ENCODE assay signal across 13 cellular contexts in genomic region chr20:49656304-49656703, GRCh38. TPM values are rescaled to one million over a fixed set of nuclear protein-coding genes. Genes with fewer than 3 reads are reported as not detected.
DNase-seq lines count a peak whose midpoint lies in the region; ATAC-seq and TF ChIP-seq lines count a peak whose summit lies in the region.
"Had no signal": no experiment of that assay in that cellular context is flagged by ENCODE, and none has a peak within 500 bp of the region (broad histone marks: within the 10 kb centered on the region; RNA-seq: fewer than 3 reads in every experiment).

No MANE protein-coding gene starts in this region.

- H3K27me3 Mint-ChIP-seq in stimulated activated naive B cell treated with anti-CD40 and anti-IgM and Interleukin-4, amounts not matched to agents 10 μg/mL and 1 μg/mL and 100 μg/mL, for 72 hours, result no peaks in the 10 kb centered on the region
- H3K27me3 Mint-ChIP-seq in type B pancreatic cell (no peaks in the 10 kb centered on the region), Caco-2 (ENCODE audit: insufficient read depth, unreplicated experiment) (no peaks in the 10 kb centered on the region)
- H3K27me3 Mint-ChIP-seq in effector memory CD8-positive, alpha-beta T cell, result no peaks in the 10 kb centered on the region

- H3K4me3 Mint-ChIP-seq in stimulated activated naive B cell treated with anti-CD40 and anti-IgM and Interleukin-4, amounts not matched to agents 10 μg/mL and 1 μg/mL and 100 μg/mL, for 72 hours, result no peak overlapping the region
- no peak overlapping the region for H3K4me3 Mint-ChIP-seq in type B pancreatic cell
- H3K4me3 Mint-ChIP-seq in effector memory CD8-positive, alpha-beta T cell, result no peak overlapping the region
- no peak overlapping the region for H3K4me3 Mint-ChIP-seq in Caco-2 (ENCODE audit: unreplicated experiment)

- H3K9me3 ChIP-seq in HEK293 (ENCODE audit: control insufficient read depth, insufficient read depth, low read depth, low read length) (no peaks in the 10 kb centered on the region), Caco-2 (no peaks in the 10 kb centered on the region)
- H3K9me3 ChIP-seq: esophagus muscularis mucosa had no signal

- peak overlapping the region; percentile 27 for H3K27ac Mint-ChIP-seq in stimulated activated naive B cell treated with anti-CD40 and anti-IgM and Interleukin-4, amounts not matched to agents 10 μg/mL and 1 μg/mL and 100 μg/mL, for 72 hours
- H3K27ac Mint-ChIP-seq in type B pancreatic cell (no peak overlapping the region), Caco-2 (ENCODE audit: unreplicated experiment) (no peak overlapping the region)
- peak overlapping the region in 1 of 2 donors; percentile 30 for H3K27ac Mint-ChIP-seq in effector memory CD8-positive, alpha-beta T cell
- H3K27ac Mint-ChIP-seq: activated T-helper 2 cell treated with anti-CD3 and anti-CD28 coated beads, Interferon-gamma antibody, Interleukin-2, Interleukin-4, amounts not matched to agents 10 μg/mL and 5 μg/mL and 100 μg/mL, durations not matched to agents 14 hours and 24 hours and 36 hours had no signal

- peak; percentile 75 for DNase-seq in NCI-H774 (lab: John Stamatoyannopoulos, UW)
- peak; percentile 20 for DNase-seq in fibroblast of the aortic adventitia (ENCODE audit: low read depth)
- no peak for DNase-seq in stimulated activated naive B cell treated with anti-CD40 and anti-IgM and Interleukin-4, amounts not matched to agents 10 μg/mL and 1 μg/mL and 100 μg/mL, for 72 hours
- DNase-seq in GDM1 (lab: John Stamatoyannopoulos, UW), result no peak
- no peak for DNase-seq in type B pancreatic cell (ENCODE audit: extremely low spot score, unreplicated experiment)
- DNase-seq in effector memory CD8-positive, alpha-beta T cell, result no peak
- DNase-seq in Caco-2, result no peak
- DNase-seq: COR-L47; stimulated activated CD4-positive, alpha-beta T cell treated with anti-CD3 and anti-CD28 coated beads, Interleukin-2, amount 100 ng/mL, for 24 hours; stimulated activated naive CD4-positive, alpha-beta T cell treated with Interleukin-2 at 50 U/mL for 16 hours had no signal

- H3K4me1 ChIP-seq in HEK293 (ENCODE audit: control insufficient read depth, insufficient read depth, low read length) (peaks cover 25% of the 10 kb centered on the region), Caco-2 (peaks cover 2% of the 10 kb centered on the region; the same call in 1 of the 2 replicates)

- peaks cover 5 to 43% of the 10 kb centered on the region in 2 experiments; a peak in 2 of 3 replicates for H3K36me3 ChIP-seq in HEK293 (ENCODE audit: control insufficient read depth in 2 of 2, insufficient read depth in 1 of 2, low read length in 2 of 2)
- peaks cover 13% of the 10 kb centered on the region for H3K36me3 ChIP-seq in Caco-2 (ENCODE audit: control insufficient read depth, insufficient read depth, low read length)

- CTCF ChIA-PET in HEK293 (lab: Yijun Ruan, JAX) (interaction anchor here (0.5 kb wide), 1 partner anchor 194 kb away, joined by 4 read pairs; no protein-coding TSS in a partner anchor), Caco-2 (lab: Charles Lee) (no interaction called here)

- no peak for ATAC-seq in stimulated activated naive B cell treated with anti-CD40 and anti-IgM and Interleukin-4, amounts not matched to agents 10 μg/mL and 1 μg/mL and 100 μg/mL, for 72 hours (replicated peaks)
- ATAC-seq in effector memory CD8-positive, alpha-beta T cell (replicated peaks), result no peak

- POLR2A ChIA-PET in HEK293 (lab: Yijun Ruan, JAX), result no interaction called here
- POLR2A ChIA-PET in Caco-2 (lab: Charles Lee), result no interaction called here

- intact Hi-C loops in Caco-2 (cut with micrococcal nuclease; ENCODE audit: unreplicated experiment), result no loop called here

- TF ChIP-seq CTCF in HEK293 (tag by site-specific recombination; IDR thresholded peaks at IDR 0.05), result no peak
- no peak for TF ChIP-seq CTCF in fibroblast of the aortic adventitia (IDR thresholded peaks at IDR 0.05; ENCODE audit: insufficient read depth, low read length)
- TF ChIP-seq CTCF in type B pancreatic cell (conservative IDR thresholded peaks at IDR 0.05), result no peak
- TF ChIP-seq CTCF in Caco-2 (IDR thresholded peaks at IDR 0.05; ENCODE audit: insufficient read depth in 1 of 2, low read depth in 1 of 2, low read length in 1 of 2, severe bottlenecking in 1 of 2, unreplicated experiment in 1 of 2), result no peak

- peaks cover 0 to 2% of the 10 kb centered on the region in 2 donors for H3K9me3 Mint-ChIP-seq in stimulated activated naive B cell treated with anti-CD40 and anti-IgM and Interleukin-4, amounts not matched to agents 10 μg/mL and 1 μg/mL and 100 μg/mL, for 72 hours
- H3K9me3 Mint-ChIP-seq in type B pancreatic cell (no peaks in the 10 kb centered on the region), Caco-2 (ENCODE audit: unreplicated experiment) (no peaks in the 10 kb centered on the region)
- H3K9me3 Mint-ChIP-seq in effector memory CD8-positive, alpha-beta T cell, result no peaks in the 10 kb centered on the region
- H3K9me3 Mint-ChIP-seq: activated T-helper 2 cell treated with anti-CD3 and anti-CD28 coated beads, Interferon-gamma antibody, Interleukin-2, Interleukin-4, amounts not matched to agents 10 μg/mL and 5 μg/mL and 100 μg/mL, durations not matched to agents 14 hours and 24 hours and 36 hours had no signal

- no peak overlapping the region for H3K27ac ChIP-seq in HEK293 (ENCODE audit: extremely low read depth, low read depth, low read length)

- BruUV-seq in Caco-2 (replicated peaks; lab: Mats Ljungman, UMichigan), result no TSS peak

- peaks cover 13 to 32% of the 10 kb centered on the region in 2 donors for H3K4me1 Mint-ChIP-seq in stimulated activated naive B cell treated with anti-CD40 and anti-IgM and Interleukin-4, amounts not matched to agents 10 μg/mL and 1 μg/mL and 100 μg/mL, for 72 hours
- H3K4me1 Mint-ChIP-seq in type B pancreatic cell (ENCODE audit: unreplicated experiment), result peaks cover 6% of the 10 kb centered on the region
- peaks cover 18 to 22% of the 10 kb centered on the region in 2 donors for H3K4me1 Mint-ChIP-seq in effector memory CD8-positive, alpha-beta T cell (ENCODE audit: low read depth in 2 of 2)
- no peaks in the 10 kb centered on the region for H3K4me1 Mint-ChIP-seq in Caco-2 (ENCODE audit: low read depth, unreplicated experiment)

- no peaks in the 10 kb centered on the region for H3K27me3 ChIP-seq in Caco-2 (replicated peaks; ENCODE audit: control insufficient read depth, insufficient read depth, low read length)
- H3K27me3 ChIP-seq: esophagus muscularis mucosa had no signal

- peaks cover 36 to 46% of the 10 kb centered on the region in 2 donors for H3K36me3 Mint-ChIP-seq in stimulated activated naive B cell treated with anti-CD40 and anti-IgM and Interleukin-4, amounts not matched to agents 10 μg/mL and 1 μg/mL and 100 μg/mL, for 72 hours
- peaks cover 27% of the 10 kb centered on the region for H3K36me3 Mint-ChIP-seq in type B pancreatic cell
- peaks cover 37% of the 10 kb centered on the region for H3K36me3 Mint-ChIP-seq in effector memory CD8-positive, alpha-beta T cell (ENCODE audit: insufficient read depth)
- peaks cover 64% of the 10 kb centered on the region for H3K36me3 Mint-ChIP-seq in Caco-2 (ENCODE audit: insufficient read depth, unreplicated experiment)

- H3K4me3 ChIP-seq in HEK293 (ENCODE audit: low read depth, low read length), result no peak overlapping the region
- no peak overlapping the region for H3K4me3 ChIP-seq in fibroblast of the aortic adventitia (ENCODE audit: low read depth, low read length)
- H3K4me3 ChIP-seq in Caco-2 (ENCODE audit: low read depth, low read length), result no peak overlapping the region
- H3K4me3 ChIP-seq: esophagus muscularis mucosa had no signal

TF ChIP-seq in HEK293, 187 proteins besides CTCF, POLR2A, EP300 and RAD21:
- peak; percentile 71 for TF ChIP-seq PRDM6 (tag by site-specific recombination; IDR thresholded peaks at IDR 0.05)
- TF ChIP-seq ELK4 (IDR thresholded peaks at IDR 0.05; ENCODE audit: borderline replicate concordance, low read depth, low read length), result no peak
- TF ChIP-seq SCRT2 (tag by site-specific recombination; IDR thresholded peaks at IDR 0.05), result no peak
- no peak for TF ChIP-seq ZNF112 (tag by site-specific recombination; IDR thresholded peaks at IDR 0.05)

RNA-seq across cellular contexts. Expression of gene B4GALT5, which starts 57.4 kb away (rescaled TPM):
- total RNA-seq in fibroblast of the aortic adventitia (ENCODE audit: low replicate concordance) (23.4 and 33.0 TPM in 2 replicates), type B pancreatic cell (ENCODE audit: low replicate concordance) (47.9 and 49.7 TPM in 2 replicates), Caco-2 (2022) (65.0 and 67.1 TPM in 2 replicates)

Comparison
In these comparisons a context has a peak if more than half of its experiments do, and no peak if none do; other contexts are left out.
1. DNase-seq: peak in NCI-H774 (single experiment) and fibroblast of the aortic adventitia (single experiment); none in stimulated activated naive B cell treated with anti-CD40 and anti-IgM and Interleukin-4, amounts not matched to agents 10 μg/mL and 1 μg/mL and 100 μg/mL, for 72 hours (single experiment), GDM1 (single experiment), type B pancreatic cell (single experiment), effector memory CD8-positive, alpha-beta T cell (0 of 3) and Caco-2 (0 of 2).